29 cellular contexts compared by ENCODE assay signal in genomic region chr3:4540267-4540666, GRCh38. TPM values are rescaled to one million over a fixed set of nuclear protein-coding genes. Genes with fewer than 3 reads are reported as not detected.
DNase-seq lines count a peak whose midpoint lies in the region; ATAC-seq, FAIRE-seq and TF ChIP-seq lines count a peak whose summit lies in the region.
"Had no signal": no experiment of that assay in that cellular context is flagged by ENCODE, and none has a peak within 500 bp of the region (broad histone marks: within the 10 kb centered on the region; RNA-seq: fewer than 3 reads in every experiment).

No MANE protein-coding gene starts in this region.

- H3K9me3 ChIP-seq in HEK293 (ENCODE audit: control insufficient read depth, insufficient read depth, low read depth, low read length) (no peaks in the 10 kb centered on the region), K562 (replicated peaks; ENCODE audit: control insufficient read depth, insufficient read depth, low read depth, low read length) (no peaks in the 10 kb centered on the region), kidney (ENCODE audit: control insufficient read depth in 1 of 2, low read length in 2 of 2) (peaks cover 0 to 5% of the 10 kb centered on the region in 2 donors), gastroesophageal sphincter (no peaks in the 10 kb centered on the region)
- H3K9me3 ChIP-seq: BE2C had no signal

- FAIRE-seq in K562 (lab: Jason Lieb, UNC) (no peak), endometrium (lab: Jason Lieb, UNC) (peak; percentile 59), kidney (lab: Jason Lieb, UNC) (peak; percentile 52)
- FAIRE-seq: GM12878, GM12892, GM18507, GM19239 had no signal

- TF ChIP-seq EP300 in K562 (IDR thresholded peaks at IDR 0.05; ENCODE audit: low read length) (no peak), gastroesophageal sphincter (IDR thresholded peaks at IDR 0.05) (no peak)

- no peaks in the 10 kb centered on the region for H3K4me1 Mint-ChIP-seq in MCF 10A (ENCODE audit: insufficient read depth, unreplicated experiment)

- TF ChIP-seq POLR2A in K562 (conservative IDR thresholded peaks at IDR 0.05) (no peak), gastroesophageal sphincter (IDR thresholded peaks at IDR 0.05) (no peak)

- ATAC-seq in K562 (no peak), omental fat pad (ENCODE audit: low FRiP score) (no peak), gastroesophageal sphincter (no peak)
- ATAC-seq: GM12878 had no signal

- no peak overlapping the region for H2AFZ ChIP-seq in K562 (ENCODE audit: low read depth, low read length)

- no peaks in the 10 kb centered on the region for H3K27me3 Mint-ChIP-seq in MCF 10A (ENCODE audit: insufficient read depth, unreplicated experiment)
- H3K27me3 Mint-ChIP-seq: CD4-positive, alpha-beta memory T cell; CD4-positive, CD25-positive, alpha-beta regulatory T cell; CD8-positive, alpha-beta memory T cell had no signal

- in situ Hi-C loops in K562 (cut with MboI), result no loop called here

- no peaks in the 10 kb centered on the region for H3K79me2 ChIP-seq in K562 (ENCODE audit: control insufficient read depth, insufficient read depth, low read length)

- CTCF ChIA-PET in HEK293 (lab: Yijun Ruan, JAX), result no interaction called here
- CTCF ChIA-PET in K562 (lab: Yijun Ruan, JAX; ENCODE audit: low intra/inter-chr PET ratio), result no interaction called here
- CTCF ChIA-PET in MCF 10A (lab: Yijun Ruan, JAX), result no interaction called here

- BruUV-seq in K562 (replicated peaks; lab: Mats Ljungman, UMichigan), result no TSS peak
- no TSS peak for BruUV-seq in MCF 10A (replicated peaks; lab: Mats Ljungman, UMichigan)

- H3K4me1 ChIP-seq in HEK293 (ENCODE audit: control insufficient read depth, insufficient read depth, low read length), result no peaks in the 10 kb centered on the region
- H3K4me1 ChIP-seq in K562 (replicated peaks in 1 of 2; ENCODE audit: control insufficient read depth in 2 of 2, insufficient read depth in 2 of 2, low read length in 2 of 2), result no peaks in the 10 kb centered on the region; a peak in 2 of 5 replicates
- peaks cover 5 to 17% of the 10 kb centered on the region in 2 donors for H3K4me1 ChIP-seq in kidney (ENCODE audit: control insufficient read depth in 1 of 2, insufficient read depth in 1 of 2, low read depth in 1 of 2, low read length in 2 of 2)
- H3K4me1 ChIP-seq in gastroesophageal sphincter, result peaks cover 0 to 36% (median 0%) of the 10 kb centered on the region in 3 donors
- H3K4me1 ChIP-seq: BE2C, BLaER1 had no signal

- DNase-seq in K562 (ENCODE audit: extremely low read depth in 1 of 4, low spot score in 3 of 4) (no peak), kidney (no peak), omental fat pad (ENCODE audit: low spot score) (no peak), GM10266 (ENCODE audit: extremely low spot score) (no peak), MCF 10A (ENCODE audit: unreplicated experiment) (no peak)
- DNase-seq: 8988T; ACHN; BE2C; C1 segment of cervical spinal cord; CD4-positive, alpha-beta memory T cell; CD4-positive, CD25-positive, alpha-beta regulatory T cell; CD8-positive, alpha-beta memory T cell; COR-L47; DMS 273 treated with DMSO at 0.1 percent for 48 hours; DMS153; DMS53; DMS79; DND-41; EL; GF-D8 had no signal

- intact Hi-C loops in K562 (cut with micrococcal nuclease) (no loop called here), kidney (cut with DNase I) (no loop called here), MCF 10A (cut with micrococcal nuclease) (no loop called here)

- no peak overlapping the region for H3K4me2 ChIP-seq in K562 (ENCODE audit: insufficient read depth, low read length)
- H3K4me2 ChIP-seq: BLaER1 had no signal

- POLR2A ChIA-PET in HEK293 (lab: Yijun Ruan, JAX), result no interaction called here
- POLR2A ChIA-PET in K562 (lab: Yijun Ruan, JAX), result interaction anchor here (0.6 kb wide), 1 partner anchor 44 kb away, joined by 4 read pairs; no protein-coding TSS in a partner anchor
- POLR2A ChIA-PET in MCF 10A (lab: Yijun Ruan, JAX), result interaction anchor here (0.7 kb wide), 2 partner anchors 52 to 1363 kb away, joined by 3 read pairs; no protein-coding TSS in a partner anchor

- no peak for TF ChIP-seq CTCF in HEK293 (tag by site-specific recombination; IDR thresholded peaks at IDR 0.05)
- TF ChIP-seq CTCF in K562 (IDR thresholded peaks at IDR 0.05 in 2 of 3, conservative IDR thresholded peaks at IDR 0.05 in 1 of 3; ENCODE audit: insufficient read depth in 2 of 3, low read depth in 1 of 3, low read length in 3 of 3), result no peak
- TF ChIP-seq CTCF in kidney (IDR thresholded peaks at IDR 0.05; ENCODE audit: borderline replicate concordance, extremely low read depth, insufficient read depth), result no peak
- no peak for TF ChIP-seq CTCF in omental fat pad (IDR thresholded peaks at IDR 0.05)
- no peak for TF ChIP-seq CTCF in GM10266 (IDR thresholded peaks at IDR 0.05; ENCODE audit: control insufficient read depth, insufficient read depth, low read depth, missing control alignments)
- TF ChIP-seq CTCF in gastroesophageal sphincter (IDR thresholded peaks at IDR 0.05), result no peak
- no peak for TF ChIP-seq CTCF in MCF 10A (IDR thresholded peaks at IDR 0.05; ENCODE audit: unreplicated experiment)

- no peaks in the 10 kb centered on the region for H3K36me3 ChIP-seq in HEK293 (ENCODE audit: control insufficient read depth in 2 of 2, insufficient read depth in 1 of 2, low read length in 2 of 2)
- no peaks in the 10 kb centered on the region for H3K36me3 ChIP-seq in K562 (ENCODE audit: control insufficient read depth, insufficient read depth, low read length)
- no peaks in the 10 kb centered on the region for H3K36me3 ChIP-seq in kidney (ENCODE audit: control insufficient read depth in 1 of 2, insufficient read depth in 2 of 2, low read length in 2 of 2)
- no peaks in the 10 kb centered on the region for H3K36me3 ChIP-seq in gastroesophageal sphincter
- H3K36me3 ChIP-seq: BE2C had no signal

- WGBS in K562 (ENCODE audit: insufficient coverage, low coverage, missing lambda C conversion rate), result 77% methylated on average over 4 of the region's 4 CpGs
- 89 to 94% methylated on average over 3 to 4 of the region's 4 CpGs for WGBS in gastroesophageal sphincter (ENCODE audit: low coverage in 1 of 2), 2 donors

- H3K9me1 ChIP-seq in K562 (ENCODE audit: control insufficient read depth, insufficient read depth, low read length), result no peaks in the 10 kb centered on the region

- H3K27ac ChIP-seq in HEK293 (ENCODE audit: extremely low read depth, low read depth, low read length) (no peak overlapping the region), K562 (ENCODE audit: extremely low read depth, low read depth, low read length) (no peak overlapping the region), kidney (ENCODE audit: low read depth in 2 of 2, low read length in 2 of 2) (no peak overlapping the region), gastroesophageal sphincter (no peak overlapping the region)
- H3K27ac ChIP-seq: BLaER1 had no signal

- H3K9me3 Mint-ChIP-seq in MCF 10A (ENCODE audit: unreplicated experiment), result peaks cover 20% of the 10 kb centered on the region

- no peak overlapping the region for H3K4me3 ChIP-seq in HEK293 (ENCODE audit: low read depth, low read length)
- no peak overlapping the region for H3K4me3 ChIP-seq in K562
- H3K4me3 ChIP-seq in kidney (ENCODE audit: low read length in 2 of 2), result no peak overlapping the region
- H3K4me3 ChIP-seq in gastroesophageal sphincter, result no peak overlapping the region
- H3K4me3 ChIP-seq: BLaER1, GM12878 had no signal

- H3K36me3 Mint-ChIP-seq in MCF 10A (ENCODE audit: insufficient read depth, unreplicated experiment), result no peaks in the 10 kb centered on the region

- H3K9ac ChIP-seq in K562 (ENCODE audit: insufficient read depth in 1 of 2, low read depth in 2 of 2, low read length in 2 of 2) (no peak overlapping the region), kidney (ENCODE audit: low read length in 2 of 2) (no peak overlapping the region)
- H3K9ac ChIP-seq: BLaER1 had no signal

- TF ChIP-seq RAD21 in K562 (CRISPR knock-in tag; conservative IDR thresholded peaks at IDR 0.05 in 1 of 2, IDR thresholded peaks at IDR 0.05 in 1 of 2), result no peak

- no peak overlapping the region for H3K4me3 Mint-ChIP-seq in MCF 10A (ENCODE audit: unreplicated experiment)
- H3K4me3 Mint-ChIP-seq: CD14-positive monocyte; CD4-positive, alpha-beta memory T cell; CD4-positive, CD25-positive, alpha-beta regulatory T cell; CD8-positive, alpha-beta memory T cell had no signal

- H4K20me1 ChIP-seq in K562 (replicated peaks; ENCODE audit: control insufficient read depth, insufficient read depth, low read length), result no peaks in the 10 kb centered on the region
- H4K20me1 ChIP-seq: BLaER1 had no signal

- H3K27me3 ChIP-seq in K562 (ENCODE audit: control insufficient read depth in 2 of 2, insufficient read depth in 2 of 2, low read length in 2 of 2), result no peaks in the 10 kb centered on the region
- no peaks in the 10 kb centered on the region for H3K27me3 ChIP-seq in gastroesophageal sphincter
- H3K27me3 ChIP-seq: BE2C, BLaER1 had no signal

- H3K27ac Mint-ChIP-seq in MCF 10A (ENCODE audit: low read depth, unreplicated experiment), result no peak overlapping the region
- H3K27ac Mint-ChIP-seq: CD14-positive monocyte; CD4-positive, alpha-beta memory T cell; CD8-positive, alpha-beta memory T cell had no signal

TF ChIP-seq in K562, 482 proteins besides CTCF, POLR2A, EP300 and RAD21 (continues in another document):
- no peak for TF ChIP-seq RFX1 (IDR thresholded peaks at IDR 0.05)
- no peak for TF ChIP-seq ZNF253 (CRISPR knock-in tag; conservative IDR thresholded peaks at IDR 0.05)

RNA-seq across cellular contexts. Expression of gene ITPR1, which starts 47.1 kb away (rescaled TPM):
- total RNA-seq in K562 (2011; cell fraction: chromatin; rRNA removed; ENCODE audit: low replicate concordance), result 159 and 255 TPM in 2 replicates
- 75.7 and 94.0 TPM in 2 replicates for total RNA-seq in K562 (2011; cell fraction: nucleolus; rRNA removed)
- 134 and 202 TPM in 2 replicates for total RNA-seq in K562 (2011; cell fraction: nucleoplasm; rRNA removed)
- total RNA-seq in K562 (2014; rRNA removed) (22.4 and 22.9 TPM in 2 replicates), K562 (2014; rRNA removed; fragmentation: Illumina TruSeq; extraction: Trizol) (40.0 and 43.3 TPM in 2 replicates), K562 (2015; rRNA removed; fragmentation: Illumina TruSeq; extraction: Trizol) (31.1 and 32.3 TPM in 2 replicates), K562 (2021) (32.0 and 35.2 TPM in 2 replicates), kidney (81.2 TPM), omental fat pad (10 to 100 TPM; 38.3 to 58.5 (median 41.3) TPM), gastroesophageal sphincter (100 to 1,000 TPM; 184 to 305 (median 218) TPM), MCF 10A (2022) (7.5 and 14.3 TPM in 2 replicates)
- polyA plus RNA-seq in K562 (2011; rRNA removed) (20.6 and 27.4 TPM in 2 replicates), K562 (2014; fragmentation: Illumina TruSeq; extraction: Trizol) (23.7 and 24.8 TPM in 2 replicates), K562 (2014; fragmentation: Nextera tagmentation; extraction: Ambion mirVana) (10 to 100 TPM; 26.2 to 33.9 TPM), K562 (2014; rRNA removed) (17.7 and 23.5 TPM in 2 replicates), kidney (ENCODE audit: insufficient read depth, low read depth, low replicate concordance) (30.2 TPM)
- 5.8 and 10.0 TPM in 2 replicates for polyA plus RNA-seq in K562 (2011; cell fraction: cytosol; rRNA removed)
- 33.1 and 38.3 TPM in 2 replicates for polyA plus RNA-seq in K562 (2011; cell fraction: nucleus; rRNA removed)
- polyA plus RNA-seq in K562 (2012), result 25.5 and 30.9 TPM in 2 replicates
- polyA minus RNA-seq in K562 (2011; rRNA and poly(A)+ RNA removed), result 91.6 and 111 TPM in 2 replicates
- polyA minus RNA-seq in K562 (2011; cell fraction: cytosol; rRNA and poly(A)+ RNA removed), result 22.8 and 25.6 TPM in 2 replicates
- polyA minus RNA-seq in K562 (2011; cell fraction: nucleus; rRNA and poly(A)+ RNA removed), result 77.7 and 104 TPM in 2 replicates
